In the genomic region with DNA sequence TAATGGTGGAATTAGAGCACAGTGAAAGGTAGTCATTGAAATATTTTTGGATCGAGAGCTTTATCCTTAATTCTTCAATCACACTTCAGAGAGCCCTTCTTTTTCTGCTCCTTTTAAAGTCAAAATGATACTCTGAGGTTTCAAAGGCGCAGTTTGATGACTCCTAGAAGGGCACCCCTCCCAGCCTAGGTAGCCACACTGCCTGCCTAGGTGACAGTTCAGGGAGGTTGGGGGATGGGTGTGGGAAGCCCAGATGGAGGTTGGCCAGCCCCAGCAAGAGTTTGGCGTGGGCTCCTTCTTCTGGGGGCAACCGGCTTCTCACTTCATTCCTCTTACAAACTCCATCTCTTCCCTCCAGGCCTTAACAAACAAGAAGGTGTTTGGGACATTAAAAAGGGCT, we compare ENCODE assay signal across 15 cellular contexts. TPM values are rescaled to one million over a fixed set of nuclear protein-coding genes. Genes with fewer than 3 reads are reported as not detected.
DNase-seq lines count a peak whose midpoint lies in the region; ATAC-seq lines count a peak whose summit lies in the region.
"Had no signal": no experiment of that assay in that cellular context is flagged by ENCODE, and none has a peak within 500 bp of the region (broad histone marks: within the 10 kb centered on the region; RNA-seq: fewer than 3 reads in every experiment).

No MANE protein-coding gene starts in this region.

- H3K4me1 Mint-ChIP-seq in activated CD8-positive, alpha-beta memory T cell treated with anti-CD3 and anti-CD28 coated beads, Interleukin-2, amount 10 ng/mL, durations not matched to agents 7 days and 5 days, result peaks cover 5% of the 10 kb centered on the region
- H3K4me1 Mint-ChIP-seq in stimulated activated naive CD8-positive, alpha-beta T cell treated with anti-CD3 and anti-CD28 coated beads, Interleukin-15, amount 100 ng/mL, for 72 hours, result peaks cover 8% of the 10 kb centered on the region
- no peaks in the 10 kb centered on the region for H3K4me1 Mint-ChIP-seq in activated T-helper 17 cell treated with anti-CD3 and anti-CD28 coated beads, Interleukin-2, amount 50 U/mL, for 72 hours
- peaks cover 8% of the 10 kb centered on the region for H3K4me1 Mint-ChIP-seq in stimulated activated effector memory CD8-positive, alpha-beta T cell treated with anti-CD3 and anti-CD28 coated beads, Interleukin-12 subunit alpha, Interleukin-12 subunit beta, amount 100 ng/mL, for 72 hours
- H3K4me1 Mint-ChIP-seq: CD4-positive, alpha-beta memory T cell had no signal

- peak; percentile 42 for ATAC-seq in activated CD8-positive, alpha-beta memory T cell treated with anti-CD3 and anti-CD28 coated beads, Interleukin-2, amount 10 ng/mL, durations not matched to agents 7 days and 5 days
- peak; percentile 45 for ATAC-seq in stimulated activated naive CD8-positive, alpha-beta T cell treated with anti-CD3 and anti-CD28 coated beads, Interleukin-15, amount 100 ng/mL, for 72 hours
- no peak for ATAC-seq in stimulated activated naive CD8-positive, alpha-beta T cell treated with anti-CD3 and anti-CD28 coated beads, Interleukin-15, Interleukin-2, amounts not matched to agents 100 U/mL and 50 U/mL, for 24 hours
- ATAC-seq in activated T-helper 17 cell treated with anti-CD3 and anti-CD28 coated beads, Interleukin-2, amount 50 U/mL, for 72 hours (replicated peaks), result peak; percentile 35
- ATAC-seq in stimulated activated effector memory CD8-positive, alpha-beta T cell treated with anti-CD3 and anti-CD28 coated beads, Interleukin-12 subunit alpha, Interleukin-12 subunit beta, amount 100 ng/mL, for 72 hours, result peak; percentile 64

- no peak overlapping the region for H3K4me3 Mint-ChIP-seq in activated CD8-positive, alpha-beta memory T cell treated with anti-CD3 and anti-CD28 coated beads, Interleukin-2, amount 10 ng/mL, durations not matched to agents 7 days and 5 days
- H3K4me3 Mint-ChIP-seq in stimulated activated naive CD8-positive, alpha-beta T cell treated with anti-CD3 and anti-CD28 coated beads, Interleukin-15, amount 100 ng/mL, for 72 hours, result no peak overlapping the region
- H3K4me3 Mint-ChIP-seq in activated T-helper 17 cell treated with anti-CD3 and anti-CD28 coated beads, Interleukin-2, amount 50 U/mL, for 72 hours, result no peak overlapping the region
- H3K4me3 Mint-ChIP-seq in stimulated activated effector memory CD8-positive, alpha-beta T cell treated with anti-CD3 and anti-CD28 coated beads, Interleukin-12 subunit alpha, Interleukin-12 subunit beta, amount 100 ng/mL, for 72 hours, result no peak overlapping the region
- H3K4me3 Mint-ChIP-seq: CD4-positive, alpha-beta memory T cell had no signal

- no peak overlapping the region for H3K27ac Mint-ChIP-seq in activated CD8-positive, alpha-beta memory T cell treated with anti-CD3 and anti-CD28 coated beads, Interleukin-2, amount 10 ng/mL, durations not matched to agents 7 days and 5 days
- no peak overlapping the region for H3K27ac Mint-ChIP-seq in stimulated activated naive CD8-positive, alpha-beta T cell treated with anti-CD3 and anti-CD28 coated beads, Interleukin-15, amount 100 ng/mL, for 72 hours
- H3K27ac Mint-ChIP-seq in activated T-helper 17 cell treated with anti-CD3 and anti-CD28 coated beads, Interleukin-2, amount 50 U/mL, for 72 hours, result no peak overlapping the region
- H3K27ac Mint-ChIP-seq in stimulated activated effector memory CD8-positive, alpha-beta T cell treated with anti-CD3 and anti-CD28 coated beads, Interleukin-12 subunit alpha, Interleukin-12 subunit beta, amount 100 ng/mL, for 72 hours, result no peak overlapping the region
- H3K27ac Mint-ChIP-seq: CD4-positive, alpha-beta memory T cell had no signal

- no peaks in the 10 kb centered on the region for H3K36me3 Mint-ChIP-seq in activated CD8-positive, alpha-beta memory T cell treated with anti-CD3 and anti-CD28 coated beads, Interleukin-2, amount 10 ng/mL, durations not matched to agents 7 days and 5 days
- no peaks in the 10 kb centered on the region for H3K36me3 Mint-ChIP-seq in activated T-helper 17 cell treated with anti-CD3 and anti-CD28 coated beads, Interleukin-2, amount 50 U/mL, for 72 hours (ENCODE audit: low read depth)
- H3K36me3 Mint-ChIP-seq in stimulated activated effector memory CD8-positive, alpha-beta T cell treated with anti-CD3 and anti-CD28 coated beads, Interleukin-12 subunit alpha, Interleukin-12 subunit beta, amount 100 ng/mL, for 72 hours, result no peaks in the 10 kb centered on the region
- H3K36me3 Mint-ChIP-seq: CD4-positive, alpha-beta memory T cell had no signal

- DNase-seq in activated CD8-positive, alpha-beta memory T cell treated with anti-CD3 and anti-CD28 coated beads, Interleukin-2, amount 10 ng/mL, durations not matched to agents 7 days and 5 days, result no peak
- no peak for DNase-seq in activated CD8-positive, alpha-beta memory T cell treated with anti-CD3 and anti-CD28 coated beads, Interleukin-2, amount 50 U/mL, for 48 hours
- no peak for DNase-seq in stimulated activated naive CD8-positive, alpha-beta T cell treated with anti-CD3 and anti-CD28 coated beads, Interleukin-15, amount 100 ng/mL, for 72 hours
- DNase-seq in stimulated activated naive CD8-positive, alpha-beta T cell treated with anti-CD3 and anti-CD28 coated beads, Interleukin-15, Interleukin-2, amounts not matched to agents 100 U/mL and 50 U/mL, for 24 hours, result no peak
- no peak for DNase-seq in stimulated activated effector memory CD8-positive, alpha-beta T cell treated with anti-CD3 and anti-CD28 coated beads, Interleukin-12 subunit alpha, Interleukin-12 subunit beta, amount 100 ng/mL, for 72 hours (ENCODE audit: low spot score in 2 of 2)
- DNase-seq in glomerular visceral epithelial cell (ENCODE audit: extremely low spot score) (no peak), ureter (ENCODE audit: low spot score) (no peak)
- DNase-seq: C1 segment of cervical spinal cord; Calu3; CD4-positive, alpha-beta memory T cell; COR-L47; DMS79 treated with DMSO at 0.1 percent for 48 hours; H7; HCEC 1CT had no signal

- H3K9me3 Mint-ChIP-seq in activated CD8-positive, alpha-beta memory T cell treated with anti-CD3 and anti-CD28 coated beads, Interleukin-2, amount 10 ng/mL, durations not matched to agents 7 days and 5 days (ENCODE audit: low read depth), result no peaks in the 10 kb centered on the region
- peaks cover 6 to 7% of the 10 kb centered on the region in 2 donors for H3K9me3 Mint-ChIP-seq in stimulated activated naive CD8-positive, alpha-beta T cell treated with anti-CD3 and anti-CD28 coated beads, Interleukin-15, amount 100 ng/mL, for 72 hours
- H3K9me3 Mint-ChIP-seq in activated T-helper 17 cell treated with anti-CD3 and anti-CD28 coated beads, Interleukin-2, amount 50 U/mL, for 72 hours, result no peaks in the 10 kb centered on the region
- H3K9me3 Mint-ChIP-seq in stimulated activated effector memory CD8-positive, alpha-beta T cell treated with anti-CD3 and anti-CD28 coated beads, Interleukin-12 subunit alpha, Interleukin-12 subunit beta, amount 100 ng/mL, for 72 hours, result no peaks in the 10 kb centered on the region

- CTCF ChIA-PET in activated CD8-positive, alpha-beta memory T cell treated with anti-CD3 and anti-CD28 coated beads, Interleukin-2, amount 10 ng/mL, durations not matched to agents 7 days and 5 days (lab: Charles Lee), result interaction anchor here (0.7 kb wide), 1 partner anchor 9 kb away, joined by 3 read pairs; no protein-coding TSS in a partner anchor

- H3K27me3 Mint-ChIP-seq in activated CD8-positive, alpha-beta memory T cell treated with anti-CD3 and anti-CD28 coated beads, Interleukin-2, amount 10 ng/mL, durations not matched to agents 7 days and 5 days, result peaks cover 18% of the 10 kb centered on the region
- peaks cover 8% of the 10 kb centered on the region for H3K27me3 Mint-ChIP-seq in stimulated activated naive CD8-positive, alpha-beta T cell treated with anti-CD3 and anti-CD28 coated beads, Interleukin-15, amount 100 ng/mL, for 72 hours
- no peaks in the 10 kb centered on the region for H3K27me3 Mint-ChIP-seq in activated T-helper 17 cell treated with anti-CD3 and anti-CD28 coated beads, Interleukin-2, amount 50 U/mL, for 72 hours

RNA-seq across cellular contexts. Expression of a gene that starts 28.6 kb away (rescaled TPM):
- 10 to 100 TPM; 34.6 to 39.7 TPM for total RNA-seq in activated CD8-positive, alpha-beta memory T cell treated with anti-CD3 and anti-CD28 coated beads, Interleukin-2, amount 10 ng/mL, durations not matched to agents 7 days and 5 days
- total RNA-seq in activated T-helper 17 cell treated with anti-CD3 and anti-CD28 coated beads, Interleukin-2, amount 50 U/mL, for 72 hours, result 10 to 100 TPM; 33.5 to 91.7 TPM
- total RNA-seq in ureter, result 51.1 TPM
